In genomic region chrX:39445336-39445735, GRCh38 we compare ENCODE assay signal across 8 cellular contexts.
DNase-seq lines count a peak whose midpoint lies in the region; ATAC-seq and TF ChIP-seq lines count a peak whose summit lies in the region.

No MANE protein-coding gene starts in this region.

- no peaks in the 10 kb centered on the region for H3K36me3 ChIP-seq in breast epithelium
- H3K36me3 ChIP-seq in stomach, result no peaks in the 10 kb centered on the region

- H3K27ac Mint-ChIP-seq in MCF 10A (ENCODE audit: low read depth, unreplicated experiment), result no peak overlapping the region

- no peak for TF ChIP-seq EP300 in stomach (IDR thresholded peaks at IDR 0.05)

- H3K4me1 Mint-ChIP-seq in MCF 10A (ENCODE audit: insufficient read depth, unreplicated experiment), result no peaks in the 10 kb centered on the region

- TF ChIP-seq POLR2A in breast epithelium (IDR thresholded peaks at IDR 0.05) (no peak), stomach (IDR thresholded peaks at IDR 0.05) (no peak)

- intact Hi-C loops in MCF 10A (cut with micrococcal nuclease), result no loop called here
- intact Hi-C loops in breast epithelium (cut with DNase I; ENCODE audit: low total_unique reads), result loop anchor here (5.0 kb wide), 1 partner anchor 203 kb away; no protein-coding TSS in a partner anchor
- intact Hi-C loops in stomach (cut with DNase I; ENCODE audit: low total_unique reads), result no loop called here

- no peaks in the 10 kb centered on the region for H3K36me3 Mint-ChIP-seq in MCF 10A (ENCODE audit: insufficient read depth, unreplicated experiment)

- TF ChIP-seq CTCF in MCF 10A (IDR thresholded peaks at IDR 0.05; ENCODE audit: unreplicated experiment) (peak; percentile 39), breast epithelium (IDR thresholded peaks at IDR 0.05) (no peak), foreskin keratinocyte (conservative IDR thresholded peaks at IDR 0.05) (peak; percentile 45), stomach (IDR thresholded peaks at IDR 0.05) (peak in 3 of 7 experiments; percentile 7 to 29 (median 17))

- whole genome bisulfite sequencing in stomach, 5 donors, result 59 to 86% (median 65%) methylated on average over 4 of the region's 4 CpGs

- CTCF ChIA-PET in MCF 10A (lab: Yijun Ruan, JAX), result interaction anchor here (0.6 kb wide), 1 partner anchor 695 kb away, joined by 3 read pairs; no protein-coding TSS in a partner anchor

- BruUV-seq in MCF 10A (replicated peaks; lab: Mats Ljungman, UMichigan), result no TSS peak

- H3K27me3 ChIP-seq in breast epithelium, result peaks cover 0 to 71% of the 10 kb centered on the region in 2 donors
- no peaks in the 10 kb centered on the region for H3K27me3 ChIP-seq in foreskin keratinocyte
- H3K27me3 ChIP-seq in stomach, result no peaks in the 10 kb centered on the region

- H3K4me3 Mint-ChIP-seq in MCF 10A (ENCODE audit: unreplicated experiment), result no peak overlapping the region

- H3K4me3 ChIP-seq in breast epithelium (no peak overlapping the region), stomach (no peak overlapping the region)

- no peaks in the 10 kb centered on the region for H3K4me1 ChIP-seq in breast epithelium
- H3K4me1 ChIP-seq in foreskin keratinocyte, result no peaks in the 10 kb centered on the region
- peaks cover 0 to 4% (median 0%) of the 10 kb centered on the region in 4 donors for H3K4me1 ChIP-seq in stomach

- ATAC-seq in foreskin keratinocyte (no peak), GM21526 (IDR thresholded peaks at IDR 0.05; ENCODE audit: low FRiP score, unreplicated experiment) (no peak)

- POLR2A ChIA-PET in MCF 10A (lab: Yijun Ruan, JAX), result no interaction called here

- peaks cover 14% of the 10 kb centered on the region for H3K9me3 Mint-ChIP-seq in MCF 10A (ENCODE audit: unreplicated experiment)

- DNase-seq in MCF 10A (ENCODE audit: unreplicated experiment) (peak; percentile 16), breast epithelium (ENCODE audit: low spot score in 2 of 2) (no peak), foreskin keratinocyte (no peak), stomach (peak; percentile 40), NCI-H187 (lab: John Stamatoyannopoulos, UW) (no peak), cerebellum (ENCODE audit: low spot score) (no peak)
- DNase-seq in activated CD4-positive, alpha-beta T cell treated with anti-CD3 and anti-CD28 coated beads, Interleukin-2, amount 50 U/mL, for 1 hour, result peak; percentile 48

- H3K27me3 Mint-ChIP-seq in MCF 10A (ENCODE audit: insufficient read depth, unreplicated experiment), result peaks cover 65% of the 10 kb centered on the region

- H3K9me3 ChIP-seq in breast epithelium, result no peaks in the 10 kb centered on the region
- H3K9me3 ChIP-seq in stomach, result peaks cover 0 to 5% (median 2%) of the 10 kb centered on the region in 4 donors

- H3K27ac ChIP-seq in breast epithelium (no peak overlapping the region), foreskin keratinocyte (no peak overlapping the region), stomach (no peak overlapping the region)

Comparison
In these comparisons a context has a peak if more than half of its experiments do, and no peak if none do; other contexts are left out.
1. DNase-seq: peak in MCF 10A (single experiment), activated CD4-positive, alpha-beta T cell treated with anti-CD3 and anti-CD28 coated beads, Interleukin-2, amount 50 U/mL, for 1 hour (single experiment) and stomach (single experiment); none in breast epithelium (0 of 2), foreskin keratinocyte (0 of 2), NCI-H187 (0 of 2) and cerebellum (single experiment).
2. CTCF ChIP-seq: peak in MCF 10A (single experiment) and foreskin keratinocyte (single experiment); none in breast epithelium (0 of 3).